2 cellular contexts compared by ENCODE assay signal in the genomic region with DNA sequence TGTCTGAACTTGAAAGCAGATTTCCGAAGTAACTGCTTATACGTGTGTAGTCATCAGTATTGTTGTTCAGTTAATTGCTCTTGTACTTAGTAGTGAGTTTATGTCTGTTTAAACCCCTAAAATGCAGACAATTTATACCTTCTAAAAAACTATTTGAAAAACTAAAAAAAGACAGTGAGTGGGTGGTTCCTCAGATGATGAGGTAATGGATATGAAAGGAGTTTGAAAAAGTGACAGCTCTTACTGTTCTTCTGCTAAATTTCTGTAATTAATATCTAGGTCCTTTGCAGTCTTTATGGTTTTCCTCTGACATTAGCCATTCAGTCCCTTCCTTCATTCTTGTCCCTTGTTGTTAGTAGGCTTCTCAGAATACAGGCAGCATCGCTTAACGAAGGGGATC.
A peak's percentile ranks its signal among the peaks of the same experiment; 100 is the strongest.
TF ChIP-seq lines count a peak whose summit lies in the region.

No MANE protein-coding gene starts in this region.

TF ChIP-seq in HEK293, 187 proteins besides CTCF, POLR2A, EP300 and RAD21:
- no peak for TF ChIP-seq ZNF157 (tag by site-specific recombination; IDR thresholded peaks at IDR 0.05)
- TF ChIP-seq, protein P1, sequence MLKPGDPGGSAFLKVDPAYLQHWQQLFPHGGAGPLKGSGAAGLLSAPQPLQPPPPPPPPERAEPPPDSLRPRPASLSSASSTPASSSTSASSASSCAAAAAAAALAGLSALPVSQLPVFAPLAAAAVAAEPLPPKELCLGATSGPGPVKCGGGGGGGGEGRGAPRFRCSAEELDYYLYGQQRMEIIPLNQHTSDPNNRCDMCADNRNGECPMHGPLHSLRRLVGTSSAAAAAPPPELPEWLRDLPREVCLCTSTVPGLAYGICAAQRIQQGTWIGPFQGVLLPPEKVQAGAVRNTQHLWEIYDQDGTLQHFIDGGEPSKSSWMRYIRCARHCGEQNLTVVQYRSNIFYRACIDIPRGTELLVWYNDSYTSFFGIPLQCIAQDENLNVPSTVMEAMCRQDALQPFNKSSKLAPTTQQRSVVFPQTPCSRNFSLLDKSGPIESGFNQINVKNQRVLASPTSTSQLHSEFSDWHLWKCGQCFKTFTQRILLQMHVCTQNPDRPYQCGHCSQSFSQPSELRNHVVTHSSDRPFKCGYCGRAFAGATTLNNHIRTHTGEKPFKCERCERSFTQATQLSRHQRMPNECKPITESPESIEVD (tag by site-specific recombination; IDR thresholded peaks at IDR 0.05), result 0 out of 2 replicates have a peak, but pooled peaks have one; percentile 19
- TF ChIP-seq ZBTB7A (tag by site-specific recombination; IDR thresholded peaks at IDR 0.05; ENCODE audit: low read depth), result no peak
- TF ChIP-seq, protein P2, sequence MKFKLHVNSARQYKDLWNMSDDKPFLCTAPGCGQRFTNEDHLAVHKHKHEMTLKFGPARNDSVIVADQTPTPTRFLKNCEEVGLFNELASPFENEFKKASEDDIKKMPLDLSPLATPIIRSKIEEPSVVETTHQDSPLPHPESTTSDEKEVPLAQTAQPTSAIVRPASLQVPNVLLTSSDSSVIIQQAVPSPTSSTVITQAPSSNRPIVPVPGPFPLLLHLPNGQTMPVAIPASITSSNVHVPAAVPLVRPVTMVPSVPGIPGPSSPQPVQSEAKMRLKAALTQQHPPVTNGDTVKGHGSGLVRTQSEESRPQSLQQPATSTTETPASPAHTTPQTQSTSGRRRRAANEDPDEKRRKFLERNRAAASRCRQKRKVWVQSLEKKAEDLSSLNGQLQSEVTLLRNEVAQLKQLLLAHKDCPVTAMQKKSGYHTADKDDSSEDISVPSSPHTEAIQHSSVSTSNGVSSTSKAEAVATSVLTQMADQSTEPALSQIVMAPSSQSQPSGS (tag by site-specific recombination; IDR thresholded peaks at IDR 0.05; ENCODE audit: low read depth), result peak; percentile 34; the same call in 1 of the 2 replicates
TF ChIP-seq in HEK293: peak in this region for 2.

TF ChIP-seq in GM12878, 131 proteins besides CTCF, POLR2A, EP300 and RAD21:
- peak; percentile 79 for TF ChIP-seq ATF7 (IDR thresholded peaks at IDR 0.05; ENCODE audit: low read depth)
- TF ChIP-seq, protein P3, sequence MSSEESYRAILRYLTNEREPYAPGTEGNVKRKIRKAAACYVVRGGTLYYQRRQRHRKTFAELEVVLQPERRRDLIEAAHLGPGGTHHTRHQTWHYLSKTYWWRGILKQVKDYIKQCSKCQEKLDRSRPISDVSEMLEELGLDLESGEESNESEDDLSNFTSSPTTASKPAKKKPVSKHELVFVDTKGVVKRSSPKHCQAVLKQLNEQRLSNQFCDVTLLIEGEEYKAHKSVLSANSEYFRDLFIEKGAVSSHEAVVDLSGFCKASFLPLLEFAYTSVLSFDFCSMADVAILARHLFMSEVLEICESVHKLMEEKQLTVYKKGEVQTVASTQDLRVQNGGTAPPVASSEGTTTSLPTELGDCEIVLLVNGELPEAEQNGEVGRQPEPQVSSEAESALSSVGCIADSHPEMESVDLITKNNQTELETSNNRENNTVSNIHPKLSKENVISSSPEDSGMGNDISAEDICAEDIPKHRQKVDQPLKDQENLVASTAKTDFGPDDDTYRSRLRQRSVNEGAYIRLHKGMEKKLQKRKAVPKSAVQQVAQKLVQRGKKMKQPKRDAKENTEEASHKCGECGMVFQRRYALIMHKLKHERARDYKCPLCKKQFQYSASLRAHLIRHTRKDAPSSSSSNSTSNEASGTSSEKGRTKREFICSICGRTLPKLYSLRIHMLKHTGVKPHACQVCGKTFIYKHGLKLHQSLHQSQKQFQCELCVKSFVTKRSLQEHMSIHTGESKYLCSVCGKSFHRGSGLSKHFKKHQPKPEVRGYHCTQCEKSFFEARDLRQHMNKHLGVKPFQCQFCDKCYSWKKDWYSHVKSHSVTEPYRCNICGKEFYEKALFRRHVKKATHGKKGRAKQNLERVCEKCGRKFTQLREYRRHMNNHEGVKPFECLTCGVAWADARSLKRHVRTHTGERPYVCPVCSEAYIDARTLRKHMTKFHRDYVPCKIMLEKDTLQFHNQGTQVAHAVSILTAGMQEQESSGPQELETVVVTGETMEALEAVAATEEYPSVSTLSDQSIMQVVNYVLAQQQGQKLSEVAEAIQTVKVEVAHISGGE (CRISPR knock-in tag; IDR thresholded peaks at IDR 0.05), result no peak
